9 cellular contexts compared by ENCODE assay signal in genomic region chr18:79484661-79485621, GRCh38.
DNase-seq lines count a peak whose midpoint lies in the region; ATAC-seq, FAIRE-seq and TF ChIP-seq lines count a peak whose summit lies in the region.
"Had no signal": no experiment of that assay in that cellular context is flagged by ENCODE, and none has a peak within 500 bp of the region (broad histone marks: within the 10 kb centered on the region; RNA-seq: fewer than 3 reads in every experiment).

No MANE protein-coding gene starts in this region.

- TF ChIP-seq POLR2A in transverse colon (IDR thresholded peaks at IDR 0.05): no peak

- in situ Hi-C loops in transverse colon (cut with MboI; ENCODE audit: low pct_ligation_motif_present in 1 of 4, low pct_unique_long_range_greater_than_20kb in 1 of 4, low sequenced_read_pairs in 3 of 4): no loop called here

- DNase-seq in activated effector memory CD4-positive, alpha-beta T cell treated with anti-CD3 and anti-CD28 coated beads, Interleukin-2, amount 50 U/mL, for 16 hours: peak; percentile 49
- no peak for DNase-seq in activated effector memory CD4-positive, alpha-beta T cell treated with Interleukin-2 at 50 U/mL for 16 hours
- DNase-seq in ascending aorta (ENCODE audit: low spot score in 2 of 2) (peak in 1 of 2 donors; percentile 69), kidney (peak; percentile 85), transverse colon (peak; percentile 11), NCI-H510A treated with DMSO at 0.1 percent for 48 hours (lab: John Stamatoyannopoulos, UW) (no peak)
- DNase-seq: cortex of kidney had no signal

- TF ChIP-seq CTCF in ascending aorta (IDR thresholded peaks at IDR 0.05) (no peak), kidney (IDR thresholded peaks at IDR 0.05; ENCODE audit: borderline replicate concordance, extremely low read depth, insufficient read depth) (no peak), transverse colon (IDR thresholded peaks at IDR 0.05) (no peak)

- no peak for TF ChIP-seq EP300 in transverse colon (IDR thresholded peaks at IDR 0.05; ENCODE audit: low read depth)

- H3K9me3 ChIP-seq in ascending aorta: no peaks in the 10 kb centered on the region
- H3K9me3 ChIP-seq in kidney (ENCODE audit: control insufficient read depth in 1 of 2, low read length in 2 of 2): no peaks in the 10 kb centered on the region
- H3K9me3 ChIP-seq in transverse colon: no peaks in the 10 kb centered on the region

- H3K27me3 ChIP-seq in ascending aorta: no peaks in the 10 kb centered on the region
- H3K27me3 ChIP-seq in transverse colon: no peaks in the 10 kb centered on the region

- H3K36me3 ChIP-seq in ascending aorta: peaks cover 25 to 27% of the 10 kb centered on the region in 2 donors
- no peaks in the 10 kb centered on the region for H3K36me3 ChIP-seq in kidney (ENCODE audit: control insufficient read depth in 1 of 2, insufficient read depth in 2 of 2, low read length in 2 of 2)
- H3K36me3 ChIP-seq in transverse colon: no peaks in the 10 kb centered on the region

- H3K4me1 ChIP-seq in ascending aorta (peaks cover 0 to 19% of the 10 kb centered on the region in 2 donors), kidney (ENCODE audit: control insufficient read depth in 1 of 2, insufficient read depth in 1 of 2, low read depth in 1 of 2, low read length in 2 of 2) (no peaks in the 10 kb centered on the region), transverse colon (peaks cover 0 to 15% (median 3%) of the 10 kb centered on the region in 4 donors)

- FAIRE-seq in kidney (lab: Jason Lieb, UNC): no peak

- WGBS in transverse colon (ENCODE audit: low coverage in 1 of 2), 2 donors: 72 to 80% methylated on average over 2 to 46 of the region's 50 CpGs

- intact Hi-C loops in ascending aorta (cut with DNase I): no loop called here
- intact Hi-C loops in kidney (cut with DNase I): no loop called here
- intact Hi-C loops in transverse colon (cut with DNase I; ENCODE audit: low total_unique reads): loop anchor here (2.0 kb wide), 1 partner anchor 18 kb away; no protein-coding TSS in a partner anchor

- no peak overlapping the region for H3K9ac ChIP-seq in kidney (ENCODE audit: low read length in 2 of 2)

- H3K4me3 ChIP-seq in ascending aorta: peak overlapping the region; percentile 29 to 47
- peak overlapping the region in 1 of 2 donors; percentile 9 for H3K4me3 ChIP-seq in kidney (ENCODE audit: low read length in 2 of 2)
- no peak overlapping the region for H3K4me3 ChIP-seq in transverse colon

- ATAC-seq in HG02938 (IDR thresholded peaks at IDR 0.05; ENCODE audit: unreplicated experiment) (no peak), HG02840 (IDR thresholded peaks at IDR 0.05; ENCODE audit: low FRiP score, unreplicated experiment) (no peak)

- H3K27ac ChIP-seq in ascending aorta: peak overlapping the region; percentile 19 to 57
- peak overlapping the region in 1 of 2 donors; percentile 8 for H3K27ac ChIP-seq in kidney (ENCODE audit: low read depth in 2 of 2, low read length in 2 of 2)
- H3K27ac ChIP-seq in transverse colon: peak overlapping the region in 3 of 4 donors; percentile 7 to 55 (median 38)

Comparison
In these comparisons a context has a peak if more than half of its experiments do, and no peak if none do; other contexts are left out.
1. DNase-seq: peak in activated effector memory CD4-positive, alpha-beta T cell treated with anti-CD3 and anti-CD28 coated beads, Interleukin-2, amount 50 U/mL, for 16 hours (single experiment), kidney (single experiment) and transverse colon (single experiment); none in activated effector memory CD4-positive, alpha-beta T cell treated with Interleukin-2 at 50 U/mL for 16 hours (single experiment) and NCI-H510A treated with DMSO at 0.1 percent for 48 hours (single experiment).
2. H3K4me3 ChIP-seq: peak in ascending aorta (2 of 2); none in transverse colon (0 of 4).